ENCODE assay signal across 11 cellular contexts in genomic region chr3:63364495-63364894, GRCh38.
DNase-seq lines count a peak whose midpoint lies in the region; ATAC-seq and TF ChIP-seq lines count a peak whose summit lies in the region.
"Had no signal": no experiment of that assay in that cellular context is flagged by ENCODE, and none has a peak within 500 bp of the region (broad histone marks: within the 10 kb centered on the region; RNA-seq: fewer than 3 reads in every experiment).

No MANE protein-coding gene starts in this region.

- TF ChIP-seq POLR2A in prostate gland (IDR thresholded peaks at IDR 0.05), result no peak

- H3K4me1 ChIP-seq in prostate gland (replicated peaks), result no peaks in the 10 kb centered on the region

- TF ChIP-seq CTCF in astrocyte of the spinal cord (IDR thresholded peaks at IDR 0.05; ENCODE audit: low read depth, low read length) (no peak), prostate gland (IDR thresholded peaks at IDR 0.05) (no peak)

- no peak overlapping the region for H3K4me3 ChIP-seq in Jurkat, Clone E6-1 (ENCODE audit: low read length)
- H3K4me3 ChIP-seq in astrocyte of the spinal cord (ENCODE audit: low read depth, low read length), result no peak overlapping the region
- no peak overlapping the region for H3K4me3 ChIP-seq in prostate gland

- H3K27me3 ChIP-seq in prostate gland (replicated peaks; ENCODE audit: insufficient read depth), result no peaks in the 10 kb centered on the region

- intact Hi-C loops in prostate gland (cut with DNase I), result no loop called here

- no peaks in the 10 kb centered on the region for H3K9me3 ChIP-seq in prostate gland

- in situ Hi-C loops in astrocyte of the spinal cord (cut with HindIII; ENCODE audit: low sequenced_read_pairs), result no loop called here

- no peaks in the 10 kb centered on the region for H3K36me3 ChIP-seq in prostate gland

- no peak for ATAC-seq in GM19023 (IDR thresholded peaks at IDR 0.05; ENCODE audit: unreplicated experiment)
- ATAC-seq: naive thymus-derived CD4-positive, alpha-beta T cell had no signal

- peak; percentile 22 for DNase-seq in AG08395 (ENCODE audit: low spot score)
- DNase-seq in Jurkat, Clone E6-1 (ENCODE audit: low read depth, low spot score), result peak; percentile 14
- DNase-seq in astrocyte of the spinal cord (ENCODE audit: low read depth, low spot score), result peak; percentile 62
- peak; percentile 18 for DNase-seq in iPS-NIHi11 (ENCODE audit: low spot score)
- DNase-seq in OCI-M2 (lab: John Stamatoyannopoulos, UW; ENCODE audit: unreplicated experiment), result no peak
- DNase-seq in prostate gland (ENCODE audit: low spot score), result no peak
- no peak for DNase-seq in pons (ENCODE audit: low spot score)
- DNase-seq: activated naive CD8-positive, alpha-beta T cell treated with anti-CD3 and anti-CD28 coated beads, Interleukin-2, amount 10 ng/mL, durations not matched to agents 7 days and 5 days; naive thymus-derived CD4-positive, alpha-beta T cell; T1000 had no signal

- WGBS in prostate gland, result 10% methylated on average over 1 of the region's 1 CpG

- no peak overlapping the region for H3K27ac ChIP-seq in prostate gland

Comparison
In these comparisons a context has a peak if more than half of its experiments do, and no peak if none do; other contexts are left out.
1. DNase-seq: peak in AG08395 (single experiment), Jurkat, Clone E6-1 (single experiment), astrocyte of the spinal cord (single experiment) and iPS-NIHi11 (single experiment); none in OCI-M2 (single experiment), prostate gland (single experiment) and pons (single experiment).